In genomic region chr19:58204566-58204965, GRCh38 we compare ENCODE assay signal across 21 cellular contexts. TPM values are rescaled to one million over a fixed set of nuclear protein-coding genes. Genes with fewer than 3 reads are reported as not detected.
DNase-seq lines count a peak whose midpoint lies in the region; ATAC-seq, FAIRE-seq and TF ChIP-seq lines count a peak whose summit lies in the region.
"Had no signal": no experiment of that assay in that cellular context is flagged by ENCODE, and none has a peak within 500 bp of the region (broad histone marks: within the 10 kb centered on the region; RNA-seq: fewer than 3 reads in every experiment).

No MANE protein-coding gene starts in this region.

- H3K9ac ChIP-seq in H1 (replicated peaks in 1 of 4; ENCODE audit: extremely low read depth in 1 of 4, low read depth in 3 of 4, low read length in 3 of 4) (no peak overlapping the region), mesendoderm (ENCODE audit: low read length) (no peak overlapping the region)

- H4K5ac ChIP-seq in H1 (ENCODE audit: insufficient read length, low read depth, low read length) (peak overlapping the region; percentile 15), mesendoderm (ENCODE audit: low read length) (no peak overlapping the region)

- peak overlapping the region; percentile 13 for H3K4me3 ChIP-seq in cardiac muscle cell
- H3K4me3 ChIP-seq in H1 (ENCODE audit: extremely low read depth in 1 of 4, insufficient read depth in 2 of 4, low read depth in 3 of 4, low read length in 4 of 4): no peak overlapping the region
- peak overlapping the region; percentile 8 for H3K4me3 ChIP-seq in mesendoderm (ENCODE audit: low read length)

- H2BK20ac ChIP-seq in H1 (ENCODE audit: low read length): no peak overlapping the region

- H2BK15ac ChIP-seq in H1 (ENCODE audit: low read length) (no peak overlapping the region), mesendoderm (replicated peaks; ENCODE audit: low read depth) (no peak overlapping the region)

- peaks cover 15% of the 10 kb centered on the region for H3K36me3 ChIP-seq in cardiac muscle cell
- H3K36me3 ChIP-seq in H1 (ENCODE audit: control insufficient read depth in 2 of 4, insufficient read depth in 4 of 4, low read length in 3 of 4): peaks cover 22 to 94% (median 52%) of the 10 kb centered on the region in 4 experiments
- H3K36me3 ChIP-seq in mesendoderm (ENCODE audit: control insufficient read depth, insufficient read depth, low read length): peaks cover 25% of the 10 kb centered on the region

- H3K27me3 Mint-ChIP-seq in type B pancreatic cell: no peaks in the 10 kb centered on the region
- H3K27me3 Mint-ChIP-seq: B cell had no signal

- intact Hi-C loops in Right ventricle myocardium superior (cut with DNase I): no loop called here
- intact Hi-C loops in left colon (cut with DNase I, micrococcal nuclease): no loop called here

- H3K79me2 ChIP-seq in H1 (ENCODE audit: control insufficient read depth in 1 of 2, insufficient read depth in 2 of 2, low read length in 2 of 2): peaks cover 0 to 6% of the 10 kb centered on the region in 2 experiments; a peak in 1 of 4 replicates
- no peaks in the 10 kb centered on the region for H3K79me2 ChIP-seq in mesendoderm (ENCODE audit: control insufficient read depth, insufficient read depth, low read length)

- H2AK5ac ChIP-seq in H1 (ENCODE audit: low read depth, low read length) (no peak overlapping the region), mesendoderm (ENCODE audit: low read length) (no peak overlapping the region)

- H3K56ac ChIP-seq in H1 (replicated peaks; ENCODE audit: insufficient read length, low read depth, low read length) (no peak overlapping the region), mesendoderm (ENCODE audit: low read length) (no peak overlapping the region)

- H4K20me1 ChIP-seq in H1 (replicated peaks in 1 of 2; ENCODE audit: control insufficient read depth in 1 of 2, insufficient read depth in 2 of 2, low read length in 2 of 2): no peaks in the 10 kb centered on the region

- no peak overlapping the region for H2BK12ac ChIP-seq in H1 (ENCODE audit: low read depth, low read length)

- POLR2A ChIA-PET in H1 (lab: Charles Lee; ENCODE audit: partially characterized antibody): interaction anchor here (0.7 to 6.1 kb wide), 17 partner anchors 8 to 154 kb away, joined by 3 to 37 read pairs (median 6); partner anchors contain the start of genes ZNF274, ZNF544 and ZNF8

- peak overlapping the region; percentile 37 for H3K4me3 Mint-ChIP-seq in type B pancreatic cell
- H3K4me3 Mint-ChIP-seq: B cell; CD8-positive, alpha-beta T cell had no signal

- no peak for ATAC-seq in Right ventricle myocardium superior (ENCODE audit: poor library complexity)
- ATAC-seq in GM19328 (IDR thresholded peaks at IDR 0.05; ENCODE audit: unreplicated experiment): no peak
- no peak for ATAC-seq in left colon
- ATAC-seq: CD8-positive, alpha-beta T cell had no signal

- H3K4me1 ChIP-seq in cardiac muscle cell (ENCODE audit: low read depth) (no peaks in the 10 kb centered on the region), H1 (replicated peaks in 1 of 4; ENCODE audit: control insufficient read depth in 3 of 4, insufficient read depth in 4 of 4, low read length in 3 of 4) (no peaks in the 10 kb centered on the region), mesendoderm (ENCODE audit: control insufficient read depth, low read depth, low read length) (no peaks in the 10 kb centered on the region)

- H3K27ac ChIP-seq in cardiac muscle cell (no peak overlapping the region), H1 (ENCODE audit: low read depth, low read length) (no peak overlapping the region), mesendoderm (ENCODE audit: low read depth, low read length) (no peak overlapping the region)
- H3K27ac ChIP-seq: 22Rv1 had no signal

- H2BK120ac ChIP-seq in H1 (replicated peaks; ENCODE audit: low read depth, low read length): no peak overlapping the region
- no peak overlapping the region for H2BK120ac ChIP-seq in mesendoderm (ENCODE audit: low read depth, low read length)

- H2BK5ac ChIP-seq in H1 (ENCODE audit: low read depth, low read length): no peak overlapping the region
- no peak overlapping the region for H2BK5ac ChIP-seq in mesendoderm (ENCODE audit: low read length)

- no peak overlapping the region for H4K91ac ChIP-seq in H1 (replicated peaks; ENCODE audit: insufficient read length, low read length)

- no peak for FAIRE-seq in H1 (lab: Jason Lieb, UNC)
- FAIRE-seq: D721Med had no signal

- peaks cover 61% of the 10 kb centered on the region for H3K9me3 Mint-ChIP-seq in type B pancreatic cell

- 92% methylated on average over 15 of the region's 15 CpGs; no CpG with 5 or more reads in 1 of the 2 experiments for WGBS in H1 (ENCODE audit: extremely low coverage in 1 of 2, insufficient coverage in 1 of 2, insufficient read length in 1 of 2, insufficient replicate concordance in 2 of 2, low coverage in 1 of 2, low lambda C conversion rate in 2 of 2, missing lambda C conversion rate in 1 of 2), 2 experiments
- WGBS in mesendoderm (ENCODE audit: extremely low coverage, insufficient coverage, low lambda C conversion rate): no CpG with 5 or more reads among the region's 15 CpGs

- no peak overlapping the region for H3K14ac ChIP-seq in H1 (ENCODE audit: insufficient read length)

- DNase-seq in cardiac muscle cell (ENCODE audit: low read depth in 1 of 2, low spot score in 1 of 2): no peak
- DNase-seq in Right ventricle myocardium superior: no peak
- no peak for DNase-seq in H1 (ENCODE audit: low read depth in 1 of 2, low spot score in 2 of 2)
- no peak for DNase-seq in mesendoderm
- DNase-seq in type B pancreatic cell (ENCODE audit: extremely low spot score, unreplicated experiment): no peak
- no peak for DNase-seq in left colon
- DNase-seq in GM03348 (ENCODE audit: low spot score): no peak
- DNase-seq: CD8-positive, alpha-beta T cell; DMS79; H7; KBM-7; NCI-H1417 treated with DMSO at 0.1 percent for 48 hours; NCI-H1930; NCI-H2171 treated with DMSO at 0.1 percent for 48 hours; NCI-H446 treated with DMSO at 0.1 percent for 48 hours; OCI-M1; SIG-M5 had no signal

- H3K4me1 Mint-ChIP-seq in type B pancreatic cell (ENCODE audit: unreplicated experiment): no peaks in the 10 kb centered on the region
- H3K4me1 Mint-ChIP-seq: B cell had no signal

- peak overlapping the region; percentile 48 for H3K27ac Mint-ChIP-seq in type B pancreatic cell
- H3K27ac Mint-ChIP-seq: B cell; CD8-positive, alpha-beta T cell had no signal

- no peak for TF ChIP-seq RAD21 in H1 (IDR thresholded peaks at IDR 0.05 in 1 of 2, conservative IDR thresholded peaks at IDR 0.05 in 1 of 2; ENCODE audit: low read depth in 2 of 2, low read length in 2 of 2)

- H3K9me3 ChIP-seq in cardiac muscle cell (ENCODE audit: low read depth) (peaks cover 9% of the 10 kb centered on the region), H1 (ENCODE audit: insufficient read depth in 2 of 2, low read depth in 1 of 2, low read length in 1 of 2) (peaks cover 73 to 77% of the 10 kb centered on the region in 2 experiments)

- H3K4ac ChIP-seq in H1 (replicated peaks; ENCODE audit: insufficient read length, low read depth, low read length): no peak overlapping the region
- H3K4ac ChIP-seq in mesendoderm (ENCODE audit: low read depth, low read length): no peak overlapping the region

- H3K36me3 Mint-ChIP-seq in type B pancreatic cell: peaks cover 84% of the 10 kb centered on the region

- CTCF ChIA-PET in H1 (lab: Charles Lee; ENCODE audit: partially characterized antibody): interaction anchor here (1.3 to 1.5 kb wide), 3 partner anchors 23 to 107 kb away, joined by 3 to 7 read pairs (median 4); no protein-coding TSS in a partner anchor

- H3K18ac ChIP-seq in H1 (ENCODE audit: extremely low read depth, low read length) (no peak overlapping the region), mesendoderm (ENCODE audit: low read length) (no peak overlapping the region)

- H3K4me2 ChIP-seq in H1 (ENCODE audit: insufficient read depth in 1 of 2, low read depth in 2 of 2, low read length in 2 of 2): no peak overlapping the region
- no peak overlapping the region for H3K4me2 ChIP-seq in mesendoderm (ENCODE audit: low read length)

- no peaks in the 10 kb centered on the region for H3K23me2 ChIP-seq in H1 (ENCODE audit: low read depth, low read length)

- H3K23ac ChIP-seq in H1 (ENCODE audit: insufficient read length): no peak overlapping the region
- H3K23ac ChIP-seq in mesendoderm (ENCODE audit: low read length): no peak overlapping the region

- H3K79me1 ChIP-seq in H1 (ENCODE audit: low read depth, low read length) (0 out of 2 replicates have a peak, but pooled peaks cover 2% of the 10 kb centered on the region), mesendoderm (ENCODE audit: low read length) (peaks cover 3% of the 10 kb centered on the region)

- no peak for TF ChIP-seq EP300 in H1 (IDR thresholded peaks at IDR 0.05; ENCODE audit: borderline replicate concordance in 1 of 2, low read depth in 2 of 2, low read length in 2 of 2)

- no peak overlapping the region for H4K8ac ChIP-seq in H1 (ENCODE audit: extremely low read depth, insufficient read depth, low read length)
- H4K8ac ChIP-seq in mesendoderm (ENCODE audit: low read depth, low read length): no peak overlapping the region

- TF ChIP-seq POLR2A in H1 (IDR thresholded peaks at IDR 0.05; ENCODE audit: control extremely low read depth in 1 of 2, low read depth in 2 of 2, low read length in 2 of 2): no peak

- H2AFZ ChIP-seq in H1 (ENCODE audit: low read length): no peak overlapping the region

- H3K27me3 ChIP-seq in cardiac muscle cell: no peaks in the 10 kb centered on the region
- H3K27me3 ChIP-seq in H1 (replicated peaks in 1 of 4; ENCODE audit: control insufficient read depth in 3 of 4, extremely low read depth in 1 of 4, insufficient read depth in 3 of 4, low read length in 3 of 4): no peaks in the 10 kb centered on the region
- H3K27me3 ChIP-seq in mesendoderm (ENCODE audit: insufficient read depth, low read length, poor library complexity): no peaks in the 10 kb centered on the region

- TF ChIP-seq CTCF in cardiac muscle cell (IDR thresholded peaks at IDR 0.05; ENCODE audit: low read depth, low read length) (no peak), H1 (IDR thresholded peaks at IDR 0.05; ENCODE audit: control extremely low read depth in 1 of 3, insufficient read depth in 1 of 3, low read depth in 1 of 3, low read length in 3 of 3) (no peak), type B pancreatic cell (conservative IDR thresholded peaks at IDR 0.05) (no peak)

RNA-seq across cellular contexts. Expression of gene ZNF274, which starts 21.7 kb away (rescaled TPM):
- total RNA-seq in cardiac muscle cell: 40.3 and 50.1 TPM in 2 replicates
- 42.8 and 45.4 TPM in 2 replicates for polyA plus RNA-seq in cardiac muscle cell
- 17.4 TPM for total RNA-seq in Right ventricle myocardium superior
- 25.1 and 27.7 TPM in 2 replicates for total RNA-seq in H1 (2021; fragmentation: NEBNext Ultra II Directional; extraction: Animal tissue kit (Norgen Biotek cat#: 25700))
- 13.3 and 14.2 TPM in 2 replicates for polyA plus RNA-seq in H1 (2011; rRNA removed)
- polyA plus RNA-seq in H1 (2011; cell fraction: cytosol; rRNA removed): 22.8 TPM
- 31.8 TPM for polyA plus RNA-seq in H1 (2011; cell fraction: nucleus; rRNA removed)
- polyA plus RNA-seq in H1 (2012, experiment 1 of 2): 23.2 to 26.0 TPM (median 24.9 TPM) in 4 replicates
- polyA plus RNA-seq in H1 (2012, experiment 2 of 2): 6.0 TPM
- polyA plus RNA-seq in H1 (2013, experiment 1 of 2): 15.6 TPM
- polyA plus RNA-seq in H1 (2013, experiment 2 of 2): 15.7 TPM
- 30.2 and 34.7 TPM in 2 replicates for polyA minus RNA-seq in H1 (2011; rRNA and poly(A)+ RNA removed)
- polyA minus RNA-seq in H1 (2011; cell fraction: cytosol; rRNA and poly(A)+ RNA removed): 18.1 TPM
- polyA minus RNA-seq in H1 (2011; cell fraction: nucleus; rRNA and poly(A)+ RNA removed): 42.1 TPM
- 15.9 TPM for polyA plus RNA-seq in mesendoderm (2013, experiment 1 of 2)
- polyA plus RNA-seq in mesendoderm (2013, experiment 2 of 2): 15.1 TPM
- 27.2 and 34.1 TPM in 2 replicates for total RNA-seq in type B pancreatic cell (ENCODE audit: low replicate concordance)
- 10 to 100 TPM; 14.4 to 17.4 TPM for total RNA-seq in left colon

RNA-seq across cellular contexts. Expression of gene ZNF544, which starts 24.1 kb away (rescaled TPM):
- 95.9 and 103 TPM in 2 replicates for total RNA-seq in cardiac muscle cell
- 34.9 and 35.9 TPM in 2 replicates for polyA plus RNA-seq in cardiac muscle cell
- 24.9 TPM for total RNA-seq in Right ventricle myocardium superior
- total RNA-seq in H1 (2021; fragmentation: NEBNext Ultra II Directional; extraction: Animal tissue kit (Norgen Biotek cat#: 25700)): 54.5 and 60.8 TPM in 2 replicates
- polyA plus RNA-seq in H1 (2011; rRNA removed): 47.9 and 48.8 TPM in 2 replicates
- polyA plus RNA-seq in H1 (2011; cell fraction: cytosol; rRNA removed): 61.3 TPM
- polyA plus RNA-seq in H1 (2011; cell fraction: nucleus; rRNA removed): 68.7 TPM
- 50.6 to 67.0 TPM (median 60.0 TPM) in 4 replicates for polyA plus RNA-seq in H1 (2012, experiment 1 of 2)
- 14.2 TPM for polyA plus RNA-seq in H1 (2012, experiment 2 of 2)
- 35.8 TPM for polyA plus RNA-seq in H1 (2013, experiment 1 of 2)
- 33.3 TPM for polyA plus RNA-seq in H1 (2013, experiment 2 of 2)
- 106 and 107 TPM in 2 replicates for polyA minus RNA-seq in H1 (2011; rRNA and poly(A)+ RNA removed)
- polyA minus RNA-seq in H1 (2011; cell fraction: cytosol; rRNA and poly(A)+ RNA removed): 45.9 TPM
- 135 TPM for polyA minus RNA-seq in H1 (2011; cell fraction: nucleus; rRNA and poly(A)+ RNA removed)
- polyA plus RNA-seq in mesendoderm (2013, experiment 1 of 2): 48.0 TPM
- polyA plus RNA-seq in mesendoderm (2013, experiment 2 of 2): 51.8 TPM
- 52.0 and 52.5 TPM in 2 replicates for total RNA-seq in type B pancreatic cell (ENCODE audit: low replicate concordance)
- 10 to 100 TPM; 17.6 to 29.9 TPM for total RNA-seq in left colon

RNA-seq across cellular contexts. Expression of gene ZNF329, which starts 54.0 kb away (rescaled TPM):
- total RNA-seq in cardiac muscle cell: 27.8 and 29.6 TPM in 2 replicates
- polyA plus RNA-seq in cardiac muscle cell: 5.2 and 12.8 TPM in 2 replicates
- 6.5 TPM for total RNA-seq in Right ventricle myocardium superior
- total RNA-seq in H1 (2021; fragmentation: NEBNext Ultra II Directional; extraction: Animal tissue kit (Norgen Biotek cat#: 25700)): 11.2 and 12.0 TPM in 2 replicates
- polyA plus RNA-seq in H1 (2011; rRNA removed): 5.0 and 5.8 TPM in 2 replicates
- 7.8 TPM for polyA plus RNA-seq in H1 (2011; cell fraction: cytosol; rRNA removed)
- polyA plus RNA-seq in H1 (2011; cell fraction: nucleus; rRNA removed): 5.4 TPM
- polyA plus RNA-seq in H1 (2012, experiment 1 of 2): 8.2 to 12.5 TPM (median 9.8 TPM) in 4 replicates
- 2.1 TPM for polyA plus RNA-seq in H1 (2012, experiment 2 of 2)
- 5.5 TPM for polyA plus RNA-seq in H1 (2013, experiment 1 of 2)
- polyA plus RNA-seq in H1 (2013, experiment 2 of 2): 6.1 TPM
- polyA minus RNA-seq in H1 (2011; rRNA and poly(A)+ RNA removed): 17.6 and 18.5 TPM in 2 replicates
- polyA minus RNA-seq in H1 (2011; cell fraction: cytosol; rRNA and poly(A)+ RNA removed): 11.0 TPM
- polyA minus RNA-seq in H1 (2011; cell fraction: nucleus; rRNA and poly(A)+ RNA removed): 8.4 TPM
- polyA plus RNA-seq in mesendoderm (2013, experiment 1 of 2): 6.1 TPM
- 6.0 TPM for polyA plus RNA-seq in mesendoderm (2013, experiment 2 of 2)
- total RNA-seq in type B pancreatic cell (ENCODE audit: low replicate concordance): 12.5 and 14.5 TPM in 2 replicates
- 1 to 10 TPM; 3.1 to 3.9 TPM for total RNA-seq in left colon

Comparison
In these comparisons a context has a peak if more than half of its experiments do, and no peak if none do; other contexts are left out.
1. H3K4me3 ChIP-seq: peak in cardiac muscle cell (single experiment) and mesendoderm (single experiment); none in H1 (0 of 4).